8 cellular contexts compared by ENCODE assay signal in the genomic region with DNA sequence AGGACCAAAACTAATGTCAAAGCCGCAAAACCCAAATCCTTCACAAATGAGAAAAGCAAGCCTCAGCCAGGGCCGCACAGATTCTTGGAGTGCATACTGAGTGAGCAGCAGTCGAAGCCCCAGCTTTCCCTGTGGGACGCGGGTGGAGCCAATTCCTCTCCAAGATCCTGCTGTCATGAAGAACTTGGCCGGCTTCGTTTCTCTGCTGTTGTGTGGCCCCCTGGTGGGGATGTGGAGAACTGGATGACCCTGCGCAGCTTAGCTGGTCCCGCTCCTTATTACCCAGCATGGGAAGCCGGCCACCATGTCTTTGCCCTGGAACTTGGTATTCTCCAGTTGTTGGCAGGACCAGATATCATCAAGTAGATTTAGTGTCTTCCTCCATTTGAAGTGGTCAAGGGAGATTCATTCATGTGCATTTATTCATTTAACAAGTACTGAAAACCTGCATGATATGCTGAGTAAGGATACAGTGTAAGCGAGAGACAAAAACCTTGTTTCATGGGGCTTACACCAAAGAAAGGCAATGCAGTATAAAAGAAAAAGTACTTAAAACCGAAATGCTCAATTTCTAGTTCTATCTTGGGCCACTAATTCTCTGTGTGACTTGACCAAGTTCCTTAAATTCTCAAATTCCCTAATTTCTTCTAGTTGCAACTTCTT. TPM values are rescaled to one million over a fixed set of nuclear protein-coding genes. Genes with fewer than 3 reads are reported as not detected.
DNase-seq lines count a peak whose midpoint lies in the region; ATAC-seq and TF ChIP-seq lines count a peak whose summit lies in the region.

No MANE protein-coding gene starts in this region.

- TF ChIP-seq POLR2A in HCT116 (IDR thresholded peaks at IDR 0.05; ENCODE audit: borderline replicate concordance, extremely low read depth, insufficient read depth, insufficient read length): no peak
- no peak for TF ChIP-seq POLR2A in gastrocnemius medialis (IDR thresholded peaks at IDR 0.05)

- no peaks in the 10 kb centered on the region for H3K27me3 Mint-ChIP-seq in T-helper 2 cell treated with Interferon-gamma antibody and Interleukin-4, amounts not matched to agents 5 μg/mL and 100 μg/mL, for 36 hours (ENCODE audit: low read depth)

- RAD21 ChIA-PET in HCT116 (lab: Charles Lee; ENCODE audit: low non-redundant PET in 1 of 2, low total read pairs in 2 of 2, uncharacterized antibody in 2 of 2, unreplicated experiment in 2 of 2): interaction anchor here (1.0 to 1.3 kb wide), 2 partner anchors 107 to 148 kb away, joined by 4 to 7 read pairs; no protein-coding TSS in a partner anchor

- H3K4me1 ChIP-seq in HCT116 (ENCODE audit: control insufficient read depth in 1 of 2, insufficient read depth in 2 of 2, low read length in 2 of 2): peaks cover 0 to 6% of the 10 kb centered on the region in 2 experiments; a peak in 2 of 4 replicates
- H3K4me1 ChIP-seq in ascending aorta: peaks cover 0 to 18% of the 10 kb centered on the region in 2 donors
- H3K4me1 ChIP-seq in gastrocnemius medialis: peaks cover 11 to 15% of the 10 kb centered on the region in 2 donors

- H3K9me2 ChIP-seq in HCT116 (ENCODE audit: insufficient read depth): no peaks in the 10 kb centered on the region

- H3K79me2 ChIP-seq in HCT116 (ENCODE audit: insufficient read depth, low read length): no peaks in the 10 kb centered on the region

- H3K4me2 ChIP-seq in HCT116 (ENCODE audit: low read length): no peak overlapping the region

- BruUV-seq in HCT116 (replicated peaks; lab: Mats Ljungman, UMichigan): no TSS peak

- no peaks in the 10 kb centered on the region for H3K9me3 Mint-ChIP-seq in T-helper 2 cell treated with Interferon-gamma antibody and Interleukin-4, amounts not matched to agents 5 μg/mL and 100 μg/mL, for 36 hours

- intact Hi-C loops in HCT116 (cut with micrococcal nuclease): loop anchor here (1.0 kb wide), 3 partner anchors 148 to 201 kb away; no protein-coding TSS in a partner anchor
- intact Hi-C loops in ascending aorta (cut with DNase I): loop anchor here (1.0 kb wide), 2 partner anchors 152 to 201 kb away; no protein-coding TSS in a partner anchor
- intact Hi-C loops in gastrocnemius medialis (cut with DNase I; ENCODE audit: low total_unique reads): loop anchor here (1.0 kb wide), 3 partner anchors 148 to 201 kb away; no protein-coding TSS in a partner anchor

- no peaks in the 10 kb centered on the region for H3K4me1 Mint-ChIP-seq in T-helper 2 cell treated with Interferon-gamma antibody and Interleukin-4, amounts not matched to agents 5 μg/mL and 100 μg/mL, for 36 hours (ENCODE audit: low read depth)

- CTCF ChIA-PET in HCT116 (lab: Charles Lee): interaction anchor here (0.7 to 3.9 kb wide), 14 partner anchors 9 to 201 kb away, joined by 3 to 35 read pairs (median 6); no protein-coding TSS in a partner anchor

- in situ Hi-C loops in gastrocnemius medialis (cut with MboI; ENCODE audit: low sequenced_read_pairs in 4 of 4): loop anchor here in 1 of 4 donors (10.0 kb wide), 1 partner anchor 147 kb away; no protein-coding TSS in a partner anchor

- TF ChIP-seq RAD21 in HCT116 (IDR thresholded peaks at IDR 0.05; ENCODE audit: low read depth): peak; percentile 94

- POLR2A ChIA-PET in HCT116 (lab: Charles Lee): interaction anchor here (1.0 kb wide), 1 partner anchor 148 kb away, joined by 5 read pairs; no protein-coding TSS in a partner anchor

- H3K4me3 ChIP-seq in HCT116 (replicated peaks in 1 of 2; ENCODE audit: low read depth in 1 of 2, low read length in 2 of 2): no peak overlapping the region
- no peak overlapping the region for H3K4me3 ChIP-seq in ascending aorta
- H3K4me3 ChIP-seq in gastrocnemius medialis: no peak overlapping the region

- peak; percentile 82 for DNase-seq in Daoy (ENCODE audit: low read depth)
- peak; percentile 67 for DNase-seq in HCT116 (ENCODE audit: low read depth, low spot score)
- DNase-seq in NCI-H1417 treated with DMSO at 0.1 percent for 48 hours (lab: John Stamatoyannopoulos, UW): peak; percentile 11
- DNase-seq in T-helper 2 cell treated with Interferon-gamma antibody and Interleukin-4, amounts not matched to agents 5 μg/mL and 100 μg/mL, for 36 hours (ENCODE audit: low spot score): peak; percentile 56
- DNase-seq in ascending aorta (ENCODE audit: low spot score in 2 of 2): peak; percentile 47 to 89
- DNase-seq in hepatic stellate cell (ENCODE audit: low spot score): peak; percentile 91
- DNase-seq in gastrocnemius medialis: peak; percentile 75 to 76

- H3K27ac Mint-ChIP-seq in T-helper 2 cell treated with Interferon-gamma antibody and Interleukin-4, amounts not matched to agents 5 μg/mL and 100 μg/mL, for 36 hours: no peak overlapping the region

- H3K36me3 ChIP-seq in HCT116 (ENCODE audit: control insufficient read depth in 1 of 2, insufficient read depth in 2 of 2, low read length in 2 of 2) (peaks cover 0 to 5% of the 10 kb centered on the region in 2 experiments; a peak in 1 of 4 replicates), ascending aorta (no peaks in the 10 kb centered on the region), gastrocnemius medialis (no peaks in the 10 kb centered on the region)

- no peak overlapping the region for H3K9ac ChIP-seq in HCT116 (ENCODE audit: low read length)

- no peak overlapping the region for H3K4me3 Mint-ChIP-seq in T-helper 2 cell treated with Interferon-gamma antibody and Interleukin-4, amounts not matched to agents 5 μg/mL and 100 μg/mL, for 36 hours

- H3K27ac ChIP-seq in HCT116 (ENCODE audit: low read depth, low read length) (no peak overlapping the region), ascending aorta (no peak overlapping the region), gastrocnemius medialis (no peak overlapping the region)

- no peaks in the 10 kb centered on the region for H3K9me3 ChIP-seq in HCT116 (ENCODE audit: control insufficient read depth in 1 of 2, insufficient read depth in 1 of 2, low read depth in 1 of 2, low read length in 2 of 2)
- no peaks in the 10 kb centered on the region for H3K9me3 ChIP-seq in ascending aorta
- no peaks in the 10 kb centered on the region for H3K9me3 ChIP-seq in gastrocnemius medialis

- H2AFZ ChIP-seq in HCT116 (ENCODE audit: low read depth, low read length, poor library complexity, severe bottlenecking): no peak overlapping the region

- TF ChIP-seq CTCF in HCT116 (IDR thresholded peaks at IDR 0.05 in 2 of 3, conservative IDR thresholded peaks at IDR 0.05 in 1 of 3; ENCODE audit: borderline replicate concordance in 1 of 3, insufficient read depth in 1 of 3, low read depth in 2 of 3, low read length in 2 of 3) (peak; percentile 88 to 94 (median 92)), ascending aorta (IDR thresholded peaks at IDR 0.05) (peak; percentile 84 to 89 (median 87)), gastrocnemius medialis (IDR thresholded peaks at IDR 0.05 in 4 of 5, conservative IDR thresholded peaks at IDR 0.05 in 1 of 5) (peak; percentile 65 to 88 (median 82))

- peaks cover 8% of the 10 kb centered on the region for H3K36me3 Mint-ChIP-seq in T-helper 2 cell treated with Interferon-gamma antibody and Interleukin-4, amounts not matched to agents 5 μg/mL and 100 μg/mL, for 36 hours (ENCODE audit: low read depth)

- H4K20me1 ChIP-seq in HCT116 (ENCODE audit: insufficient read depth): no peaks in the 10 kb centered on the region

- ATAC-seq in HCT116 (peak; percentile 99), gastrocnemius medialis (peak; percentile 77 to 86), GM18858 (IDR thresholded peaks at IDR 0.05; ENCODE audit: unreplicated experiment) (no peak)

- no peaks in the 10 kb centered on the region for H3K27me3 ChIP-seq in HCT116 (ENCODE audit: insufficient read depth, low read length)
- no peaks in the 10 kb centered on the region for H3K27me3 ChIP-seq in ascending aorta
- H3K27me3 ChIP-seq in gastrocnemius medialis: no peaks in the 10 kb centered on the region

TF ChIP-seq in HCT116, 20 proteins besides CTCF, POLR2A, EP300 and RAD21:
- TF ChIP-seq YY1 (IDR thresholded peaks at IDR 0.05; ENCODE audit: extremely low read depth, insufficient replicate concordance, low read depth, low read length): peak; percentile 33
- TF ChIP-seq TCF7L2 (IDR thresholded peaks at IDR 0.05; ENCODE audit: borderline replicate concordance, extremely low read depth, insufficient read depth, insufficient read length): no peak

RNA-seq across cellular contexts. Expression of a gene that starts 56.8 kb away (rescaled TPM):
- total RNA-seq in Daoy (2014; rRNA removed; shearing (Covaris generic)): 0.06 and 0.27 TPM in 2 replicates
- total RNA-seq in HCT116 (2021; ENCODE audit: unreplicated experiment) (not detected), ascending aorta (not detected), gastrocnemius medialis (1 to 10 TPM in 1 of 4 donors, not detected in 3; 1.0 TPM)
- not detected in 2 replicates for polyA plus RNA-seq in HCT116 (2012)

Comparison
In these comparisons a context has a peak if more than half of its experiments do, and no peak if none do; other contexts are left out.
1. DNase-seq: peak in every context shown above with its lines; median percentile 91 in hepatic stellate cell; 82 in Daoy; 76 in gastrocnemius medialis; 68 in ascending aorta; 67 in HCT116; 56 in T-helper 2 cell treated with Interferon-gamma antibody and Interleukin-4, amounts not matched to agents 5 μg/mL and 100 μg/mL, for 36 hours; 11 in NCI-H1417 treated with DMSO at 0.1 percent for 48 hours.